Comparison of ENCODE assay signal across 12 cellular contexts in genomic region chr1:217311766-217312165, GRCh38.
DNase-seq lines count a peak whose midpoint lies in the region; ATAC-seq and TF ChIP-seq lines count a peak whose summit lies in the region.
"Had no signal": no experiment of that assay in that cellular context is flagged by ENCODE, and none has a peak within 500 bp of the region (broad histone marks: within the 10 kb centered on the region; RNA-seq: fewer than 3 reads in every experiment).

No MANE protein-coding gene starts in this region.

- CTCF ChIA-PET in WTC11 (lab: Charles Lee), result interaction anchor here (0.6 to 1.8 kb wide), 7 partner anchors 22 to 589 kb away, joined by 3 to 4 read pairs (median 3); partner anchors contain the start of gene ESRRG
- CTCF ChIA-PET in activated CD8-positive, alpha-beta T cell treated with anti-CD3 and anti-CD28 coated beads for 36 hours (lab: Charles Lee), result no interaction called here

- ATAC-seq in WTC11, result peak; percentile 96
- ATAC-seq in activated CD8-positive, alpha-beta T cell treated with anti-CD3 and anti-CD28 coated beads for 36 hours, result no peak
- no peak for ATAC-seq in activated T-cell treated with anti-CD3 and anti-CD28 coated beads, Interleukin-2, amount 50 U/mL, for 72 hours (replicated peaks in 1 of 2)
- ATAC-seq: left lobe of liver had no signal

- no peaks in the 10 kb centered on the region for H3K36me3 Mint-ChIP-seq in WTC11
- no peaks in the 10 kb centered on the region for H3K36me3 Mint-ChIP-seq in activated CD8-positive, alpha-beta T cell treated with anti-CD3 and anti-CD28 coated beads for 36 hours (ENCODE audit: low read depth)
- H3K36me3 Mint-ChIP-seq in activated T-cell treated with anti-CD3 and anti-CD28 coated beads, Interleukin-2, amount 50 U/mL, for 72 hours (ENCODE audit: insufficient read depth in 2 of 2), result no peaks in the 10 kb centered on the region

- H3K4me1 Mint-ChIP-seq in WTC11, result peaks cover 11% of the 10 kb centered on the region
- H3K4me1 Mint-ChIP-seq in activated CD8-positive, alpha-beta T cell treated with anti-CD3 and anti-CD28 coated beads for 36 hours (ENCODE audit: low read depth), result no peaks in the 10 kb centered on the region
- no peaks in the 10 kb centered on the region for H3K4me1 Mint-ChIP-seq in activated T-cell treated with anti-CD3 and anti-CD28 coated beads, Interleukin-2, amount 50 U/mL, for 72 hours (ENCODE audit: low read depth)

- H3K27me3 Mint-ChIP-seq in WTC11 (ENCODE audit: low read depth), result no peaks in the 10 kb centered on the region
- H3K27me3 Mint-ChIP-seq in activated CD8-positive, alpha-beta T cell treated with anti-CD3 and anti-CD28 coated beads for 36 hours, result no peaks in the 10 kb centered on the region
- no peaks in the 10 kb centered on the region for H3K27me3 Mint-ChIP-seq in activated T-cell treated with anti-CD3 and anti-CD28 coated beads, Interleukin-2, amount 50 U/mL, for 72 hours (ENCODE audit: low read depth)

- DNase-seq in GM06990 (ENCODE audit: extremely low read depth, insufficient read length) (no peak), HFF-Myc (ENCODE audit: extremely low read depth, low read depth) (no peak), WTC11 (ENCODE audit: low spot score) (peak; percentile 31), kidney tubule cell (ENCODE audit: low spot score) (peak; percentile 10), MV-4-11 (lab: John Stamatoyannopoulos, UW) (no peak), NCI-H1436 (lab: John Stamatoyannopoulos, UW) (no peak)
- no peak for DNase-seq in activated CD8-positive, alpha-beta T cell treated with anti-CD3 and anti-CD28 coated beads for 36 hours
- no peak for DNase-seq in activated T-cell treated with anti-CD3 and anti-CD28 coated beads, Interleukin-2, amount 50 U/mL, for 72 hours
- DNase-seq: adrenal gland, NCI-H2171 had no signal

- intact Hi-C loops in activated CD8-positive, alpha-beta T cell treated with anti-CD3 and anti-CD28 coated beads for 36 hours (cut with micrococcal nuclease), result no loop called here

- no peaks in the 10 kb centered on the region for H3K36me3 ChIP-seq in GM06990 (ENCODE audit: control insufficient read depth, insufficient read depth, low read length)
- H3K36me3 ChIP-seq: adrenal gland had no signal

- POLR2A ChIA-PET in WTC11 (lab: Charles Lee), result no interaction called here
- POLR2A ChIA-PET in activated CD8-positive, alpha-beta T cell treated with anti-CD3 and anti-CD28 coated beads for 36 hours (lab: Charles Lee), result no interaction called here

- no peak overlapping the region for H3K27ac Mint-ChIP-seq in WTC11
- no peak overlapping the region for H3K27ac Mint-ChIP-seq in activated CD8-positive, alpha-beta T cell treated with anti-CD3 and anti-CD28 coated beads for 36 hours
- no peak overlapping the region for H3K27ac Mint-ChIP-seq in activated T-cell treated with anti-CD3 and anti-CD28 coated beads, Interleukin-2, amount 50 U/mL, for 72 hours
- H3K27ac Mint-ChIP-seq: T-helper 1 cell treated with Interleukin-12 subunit alpha and Interleukin-12 subunit beta and Interleukin-4 antibody, amounts not matched to agents 30 μg/mL and 1 μg/mL, for 36 hours had no signal

- TF ChIP-seq CTCF in GM06990 (IDR thresholded peaks at IDR 0.05; ENCODE audit: insufficient read depth, low read length, poor library complexity, severe bottlenecking), result peak; percentile 31
- peak; percentile 3 for TF ChIP-seq CTCF in HFF-Myc (IDR thresholded peaks at IDR 0.05; ENCODE audit: low read depth, low read length, missing control alignments)
- 0 out of 2 replicates have a peak, but pooled peaks have one; percentile 33 for TF ChIP-seq CTCF in WTC11 (IDR thresholded peaks at IDR 0.05)
- no peak for TF ChIP-seq CTCF in activated CD8-positive, alpha-beta T cell treated with anti-CD3 and anti-CD28 coated beads for 36 hours (IDR thresholded peaks at IDR 0.05)

- H3K4me3 ChIP-seq in GM06990 (replicated peaks; ENCODE audit: low read depth, low read length) (no peak overlapping the region), HFF-Myc (replicated peaks; ENCODE audit: low read depth, low read length) (no peak overlapping the region)
- H3K4me3 ChIP-seq: adrenal gland had no signal

- H3K9me3 Mint-ChIP-seq in WTC11, result no peaks in the 10 kb centered on the region
- H3K9me3 Mint-ChIP-seq in activated CD8-positive, alpha-beta T cell treated with anti-CD3 and anti-CD28 coated beads for 36 hours, result no peaks in the 10 kb centered on the region
- no peaks in the 10 kb centered on the region for H3K9me3 Mint-ChIP-seq in activated T-cell treated with anti-CD3 and anti-CD28 coated beads, Interleukin-2, amount 50 U/mL, for 72 hours
- H3K9me3 Mint-ChIP-seq: T-helper 1 cell treated with Interleukin-12 subunit alpha and Interleukin-12 subunit beta and Interleukin-4 antibody, amounts not matched to agents 30 μg/mL and 1 μg/mL, for 36 hours had no signal

- H3K27me3 ChIP-seq in GM06990 (replicated peaks; ENCODE audit: control insufficient read depth, insufficient read depth, low read length), result no peaks in the 10 kb centered on the region
- H3K27me3 ChIP-seq: adrenal gland had no signal

- H3K4me3 Mint-ChIP-seq in WTC11, result no peak overlapping the region
- H3K4me3 Mint-ChIP-seq in activated CD8-positive, alpha-beta T cell treated with anti-CD3 and anti-CD28 coated beads for 36 hours, result no peak overlapping the region
- no peak overlapping the region for H3K4me3 Mint-ChIP-seq in activated T-cell treated with anti-CD3 and anti-CD28 coated beads, Interleukin-2, amount 50 U/mL, for 72 hours
- H3K4me3 Mint-ChIP-seq: T-helper 1 cell treated with Interleukin-12 subunit alpha and Interleukin-12 subunit beta and Interleukin-4 antibody, amounts not matched to agents 30 μg/mL and 1 μg/mL, for 36 hours had no signal

TF ChIP-seq in WTC11, 78 proteins besides CTCF, POLR2A, EP300 and RAD21 (continues in another document):
- TF ChIP-seq ZBTB21 (CRISPR knock-in tag; IDR thresholded peaks at IDR 0.05; ENCODE audit: borderline replicate concordance) (no peak), ZNF416 (CRISPR knock-in tag; IDR thresholded peaks at IDR 0.05) (no peak), IRF2 (CRISPR knock-in tag; IDR thresholded peaks at IDR 0.05; ENCODE audit: borderline replicate concordance, low read depth) (no peak), ARID4B (CRISPR knock-in tag; IDR thresholded peaks at IDR 0.05; ENCODE audit: borderline replicate concordance) (no peak), JUN (CRISPR knock-in tag; IDR thresholded peaks at IDR 0.05) (no peak), SMAD3 (CRISPR knock-in tag; IDR thresholded peaks at IDR 0.05; ENCODE audit: borderline replicate concordance) (no peak), ZBTB43 (CRISPR knock-in tag; IDR thresholded peaks at IDR 0.05) (no peak), SMAD4 (CRISPR knock-in tag; IDR thresholded peaks at IDR 0.05) (no peak), ERG (CRISPR knock-in tag; IDR thresholded peaks at IDR 0.05) (no peak)

Comparison
In these comparisons a context has a peak if more than half of its experiments do, and no peak if none do; other contexts are left out.
1. DNase-seq: peak in WTC11 (single experiment) and kidney tubule cell (single experiment); none in GM06990 (single experiment), HFF-Myc (single experiment), MV-4-11 (single experiment), NCI-H1436 (single experiment), activated CD8-positive, alpha-beta T cell treated with anti-CD3 and anti-CD28 coated beads for 36 hours (single experiment) and activated T-cell treated with anti-CD3 and anti-CD28 coated beads, Interleukin-2, amount 50 U/mL, for 72 hours (0 of 2).